In the genomic region with DNA sequence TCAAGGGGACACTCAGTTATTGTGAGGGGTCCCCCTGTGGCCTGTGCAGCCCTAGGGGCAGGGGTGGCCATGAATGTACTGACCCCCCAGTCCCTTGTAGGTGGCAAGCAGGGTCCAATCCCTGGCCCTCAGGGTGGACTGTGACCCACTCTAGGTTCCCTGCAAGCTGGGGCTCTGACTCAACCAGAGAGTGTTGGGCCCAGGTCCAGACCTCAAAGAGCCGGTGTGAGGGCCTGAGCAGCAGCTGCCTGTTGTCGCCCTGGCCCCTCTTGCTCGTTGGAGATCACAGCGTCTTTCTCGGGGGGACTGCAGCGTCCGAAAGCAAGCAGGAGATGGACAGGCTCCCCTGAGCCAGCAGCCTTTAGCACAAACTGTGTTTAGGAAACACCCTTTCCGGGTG, we compare ENCODE assay signal across 21 cellular contexts.
DNase-seq lines count a peak whose midpoint lies in the region; ATAC-seq and TF ChIP-seq lines count a peak whose summit lies in the region.
"Had no signal": no experiment of that assay in that cellular context is flagged by ENCODE, and none has a peak within 500 bp of the region (broad histone marks: within the 10 kb centered on the region; RNA-seq: fewer than 3 reads in every experiment).

No MANE protein-coding gene starts in this region.

- POLR2A ChIA-PET in activated B cell treated with CpG ODN at 0.5 μM for 24 hours (lab: Charles Lee) = interaction anchor here (1.1 to 1.7 kb wide), 3 partner anchors 13 to 66 kb away, joined by 3 to 5 read pairs (median 3); a partner anchor contains a TSS

- H3K27ac Mint-ChIP-seq in T-helper 2 cell treated with Interferon-gamma antibody and Interleukin-4, amounts not matched to agents 5 μg/mL and 100 μg/mL, for 36 hours = peak overlapping the region; percentile 14
- H3K27ac Mint-ChIP-seq in activated B cell treated with CpG ODN at 0.5 μM for 24 hours (peak overlapping the region; percentile 83), memory B cell (peak overlapping the region; percentile 86)
- peak overlapping the region; percentile 90 for H3K27ac Mint-ChIP-seq in stimulated activated naive B cell treated with anti-CD40 and anti-IgM and Interleukin-4, amounts not matched to agents 10 μg/mL and 1 μg/mL and 100 μg/mL, for 72 hours
- H3K27ac Mint-ChIP-seq: activated CD4-positive, alpha-beta memory T cell treated with anti-CD3 and anti-CD28 coated beads for 36 hours had no signal

- no peaks in the 10 kb centered on the region for H3K4me1 Mint-ChIP-seq in T-helper 2 cell treated with Interferon-gamma antibody and Interleukin-4, amounts not matched to agents 5 μg/mL and 100 μg/mL, for 36 hours (ENCODE audit: low read depth)
- peaks cover 25% of the 10 kb centered on the region for H3K4me1 Mint-ChIP-seq in activated B cell treated with CpG ODN at 0.5 μM for 24 hours
- peaks cover 33% of the 10 kb centered on the region for H3K4me1 Mint-ChIP-seq in memory B cell
- peaks cover 36 to 49% of the 10 kb centered on the region in 2 donors for H3K4me1 Mint-ChIP-seq in stimulated activated naive B cell treated with anti-CD40 and anti-IgM and Interleukin-4, amounts not matched to agents 10 μg/mL and 1 μg/mL and 100 μg/mL, for 72 hours

- no peak for ATAC-seq in activated B cell treated with CpG ODN at 0.5 μM for 24 hours (ENCODE audit: low read depth)
- no peak for ATAC-seq in memory B cell (ENCODE audit: low read depth)
- ATAC-seq in stimulated activated naive B cell treated with anti-CD40 and anti-IgM and Interleukin-4, amounts not matched to agents 10 μg/mL and 1 μg/mL and 100 μg/mL, for 72 hours (replicated peaks) = peak in 1 of 2 donors; percentile 26
- no peak for ATAC-seq in GM18873 (IDR thresholded peaks at IDR 0.05; ENCODE audit: low FRiP score, unreplicated experiment)
- ATAC-seq: activated CD4-positive, CD25-positive, alpha-beta regulatory T cell treated with anti-CD3 and anti-CD28 coated beads, Interleukin-2, amount 50 U/mL, for 24 hours; lower lobe of right lung had no signal

- no peak overlapping the region for H3K4me3 Mint-ChIP-seq in T-helper 2 cell treated with Interferon-gamma antibody and Interleukin-4, amounts not matched to agents 5 μg/mL and 100 μg/mL, for 36 hours
- H3K4me3 Mint-ChIP-seq in activated B cell treated with CpG ODN at 0.5 μM for 24 hours (no peak overlapping the region), memory B cell (no peak overlapping the region)
- no peak overlapping the region for H3K4me3 Mint-ChIP-seq in stimulated activated naive B cell treated with anti-CD40 and anti-IgM and Interleukin-4, amounts not matched to agents 10 μg/mL and 1 μg/mL and 100 μg/mL, for 72 hours
- H3K4me3 Mint-ChIP-seq: activated CD4-positive, alpha-beta memory T cell treated with anti-CD3 and anti-CD28 coated beads for 36 hours had no signal

- no peaks in the 10 kb centered on the region for H3K9me3 Mint-ChIP-seq in T-helper 2 cell treated with Interferon-gamma antibody and Interleukin-4, amounts not matched to agents 5 μg/mL and 100 μg/mL, for 36 hours
- no peaks in the 10 kb centered on the region for H3K9me3 Mint-ChIP-seq in activated B cell treated with CpG ODN at 0.5 μM for 24 hours
- H3K9me3 Mint-ChIP-seq in memory B cell = no peaks in the 10 kb centered on the region
- no peaks in the 10 kb centered on the region for H3K9me3 Mint-ChIP-seq in stimulated activated naive B cell treated with anti-CD40 and anti-IgM and Interleukin-4, amounts not matched to agents 10 μg/mL and 1 μg/mL and 100 μg/mL, for 72 hours
- H3K9me3 Mint-ChIP-seq: activated CD4-positive, alpha-beta memory T cell treated with anti-CD3 and anti-CD28 coated beads for 36 hours had no signal

- H3K27me3 Mint-ChIP-seq in T-helper 2 cell treated with Interferon-gamma antibody and Interleukin-4, amounts not matched to agents 5 μg/mL and 100 μg/mL, for 36 hours (ENCODE audit: low read depth) = no peaks in the 10 kb centered on the region
- H3K27me3 Mint-ChIP-seq in activated B cell treated with CpG ODN at 0.5 μM for 24 hours (no peaks in the 10 kb centered on the region), memory B cell (no peaks in the 10 kb centered on the region)
- no peaks in the 10 kb centered on the region for H3K27me3 Mint-ChIP-seq in stimulated activated naive B cell treated with anti-CD40 and anti-IgM and Interleukin-4, amounts not matched to agents 10 μg/mL and 1 μg/mL and 100 μg/mL, for 72 hours
- H3K27me3 Mint-ChIP-seq: activated CD4-positive, alpha-beta memory T cell treated with anti-CD3 and anti-CD28 coated beads for 36 hours had no signal

- DNase-seq in T-helper 2 cell treated with Interferon-gamma antibody and Interleukin-4, amounts not matched to agents 5 μg/mL and 100 μg/mL, for 36 hours (ENCODE audit: low spot score) = no peak
- no peak for DNase-seq in T-helper 2 cell
- no peak for DNase-seq in activated B cell treated with CpG ODN at 0.5 μM for 24 hours
- DNase-seq in memory B cell (ENCODE audit: low spot score in 2 of 2) = no peak
- no peak for DNase-seq in stimulated activated naive B cell treated with anti-CD40 and anti-IgM and Interleukin-4, amounts not matched to agents 10 μg/mL and 1 μg/mL and 100 μg/mL, for 72 hours
- no peak for DNase-seq in stimulated activated CD4-positive, alpha-beta T cell treated with anti-CD3 and anti-CD28 coated beads, Interleukin-4, amount 100 ng/mL, for 1 hour
- DNase-seq in hepatic stellate cell (ENCODE audit: low spot score) = no peak
- DNase-seq: activated CD4-positive, alpha-beta memory T cell treated with anti-CD3 and anti-CD28 coated beads for 36 hours; activated gamma-delta T cell treated with Interleukin-2 at 50 U/mL for 16 hours; activated T-cell treated with anti-CD3 and anti-CD28 coated beads for 4 hours; adrenal gland; DMS53; lower lobe of right lung; NCI-H2171; NCI-H524; SIG-M5; stomach; SW 1271; tibial artery had no signal

- peaks cover 78% of the 10 kb centered on the region for H3K36me3 Mint-ChIP-seq in T-helper 2 cell treated with Interferon-gamma antibody and Interleukin-4, amounts not matched to agents 5 μg/mL and 100 μg/mL, for 36 hours (ENCODE audit: low read depth)
- peaks cover 92% of the 10 kb centered on the region for H3K36me3 Mint-ChIP-seq in activated B cell treated with CpG ODN at 0.5 μM for 24 hours (ENCODE audit: low read depth)
- H3K36me3 Mint-ChIP-seq in memory B cell = peaks cover 50% of the 10 kb centered on the region
- peaks cover 72 to 80% of the 10 kb centered on the region in 2 donors for H3K36me3 Mint-ChIP-seq in stimulated activated naive B cell treated with anti-CD40 and anti-IgM and Interleukin-4, amounts not matched to agents 10 μg/mL and 1 μg/mL and 100 μg/mL, for 72 hours

- CTCF ChIA-PET in activated B cell treated with CpG ODN at 0.5 μM for 24 hours (lab: Charles Lee) = interaction anchor here (1.5 kb wide), 1 partner anchor 67 kb away, joined by 8 read pairs; a partner anchor contains a TSS

- TF ChIP-seq CTCF in activated B cell treated with CpG ODN at 0.5 μM for 24 hours (IDR thresholded peaks at IDR 0.05) = no peak

- intact Hi-C loops in activated B cell treated with CpG ODN at 0.5 μM for 24 hours (cut with micrococcal nuclease) = no loop called here

Comparison
In these comparisons a context has a peak if more than half of its experiments do, and no peak if none do; other contexts are left out.
1. H3K27ac Mint-ChIP-seq: peak in every context shown above with its lines; median percentile 90 in stimulated activated naive B cell treated with anti-CD40 and anti-IgM and Interleukin-4, amounts not matched to agents 10 μg/mL and 1 μg/mL and 100 μg/mL, for 72 hours; 86 in memory B cell; 83 in activated B cell treated with CpG ODN at 0.5 μM for 24 hours; 14 in T-helper 2 cell treated with Interferon-gamma antibody and Interleukin-4, amounts not matched to agents 5 μg/mL and 100 μg/mL, for 36 hours.